Comparison of ENCODE assay signal across 8 cellular contexts in genomic region chrX:2473064-2473463, GRCh38. TPM values are rescaled to one million over a fixed set of nuclear protein-coding genes. Genes with fewer than 3 reads are reported as not detected.
DNase-seq lines count a peak whose midpoint lies in the region; ATAC-seq, FAIRE-seq and TF ChIP-seq lines count a peak whose summit lies in the region.
"Not testable (repeated sequence)": the region's sequence is repeated elsewhere in the genome, so short reads cannot be mapped to it uniquely, and the experiment has no call there.

No MANE protein-coding gene starts in this region.

- not testable (repeated sequence) for H4K20me1 ChIP-seq in HepG2 (ENCODE audit: insufficient read depth, low read length)

- not testable (repeated sequence) for H2AFZ ChIP-seq in HepG2 (ENCODE audit: low read length)

- intact Hi-C loops in HepG2 (cut with micrococcal nuclease; ENCODE audit: unreplicated experiment); gastrocnemius medialis (cut with DNase I; ENCODE audit: low total_unique reads); upper lobe of right lung (cut with DNase I): not testable (repeated sequence)

- H3K36me3 Mint-ChIP-seq in activated naive CD4-positive, alpha-beta T cell treated with anti-CD3 and anti-CD28 coated beads, Interleukin-2, amount 50 U/mL, for 24 hours = not testable (repeated sequence)
- peaks cover 27% of the 10 kb centered on the region for H3K36me3 Mint-ChIP-seq in endodermal cell (ENCODE audit: low read depth)

- H3K27me3 ChIP-seq in endodermal cell (ENCODE audit: control insufficient read depth, insufficient read depth, low read length, poor library complexity, severe bottlenecking); HepG2 (ENCODE audit: control insufficient read depth in 1 of 2, insufficient read depth in 2 of 2, low read length in 2 of 2); gastrocnemius medialis; upper lobe of right lung: not testable (repeated sequence)

- not testable (repeated sequence) for H3K9me3 Mint-ChIP-seq in activated naive CD4-positive, alpha-beta T cell treated with anti-CD3 and anti-CD28 coated beads, Interleukin-2, amount 50 U/mL, for 24 hours
- H3K9me3 Mint-ChIP-seq in endodermal cell = peaks cover 23% of the 10 kb centered on the region

- H3K27ac Mint-ChIP-seq in activated naive CD4-positive, alpha-beta T cell treated with anti-CD3 and anti-CD28 coated beads, Interleukin-2, amount 50 U/mL, for 24 hours = peak overlapping the region; percentile 62
- peak overlapping the region; percentile 20 for H3K27ac Mint-ChIP-seq in endodermal cell

- H3K4me2 ChIP-seq in A549 = peak overlapping the region; percentile 8; the same call in 2 of the 3 replicates
- H3K4me2 ChIP-seq in HepG2 (ENCODE audit: low read depth, low read length) = peak overlapping the region; percentile 6; the same call in 1 of the 2 replicates

- not testable (repeated sequence) for TF ChIP-seq POLR2A in A549 (IDR thresholded peaks at IDR 0.05; ENCODE audit: low read length); HepG2 (IDR thresholded peaks at IDR 0.05; ENCODE audit: insufficient read depth in 1 of 2, low read depth in 2 of 2, low read length in 2 of 2); gastrocnemius medialis (IDR thresholded peaks at IDR 0.05)

- H3K4me1 ChIP-seq in A549 (peaks cover 19% of the 10 kb centered on the region; the same call in 2 of the 3 replicates), HepG2 (ENCODE audit: insufficient read depth, low read length) (peaks cover 45% of the 10 kb centered on the region)
- H3K4me1 ChIP-seq in endodermal cell (ENCODE audit: control insufficient read depth, insufficient read depth, low read length); gastrocnemius medialis; upper lobe of right lung: not testable (repeated sequence)

- POLR2A ChIA-PET in A549 (lab: Yijun Ruan, JAX); HepG2 (lab: Yijun Ruan, JAX): not testable (repeated sequence)

- not testable (repeated sequence) for TF ChIP-seq EP300 in A549 (IDR thresholded peaks at IDR 0.05)
- TF ChIP-seq EP300 in HepG2 (IDR thresholded peaks at IDR 0.05; ENCODE audit: low read depth in 2 of 2, low read length in 2 of 2) (peak in 1 of 2 experiments; percentile 46; a peak in 2 of 4 replicates), HepG2 (CRISPR knock-in tag; IDR thresholded peaks at IDR 0.05; ENCODE audit: borderline replicate concordance) (0 out of 2 replicates have a peak, but pooled peaks have one; percentile 56)

- peak overlapping the region in 1 of 2 experiments; percentile 51; a peak in 2 of 6 replicates for H3K27ac ChIP-seq in A549
- not testable (repeated sequence) for H3K27ac ChIP-seq in endodermal cell (ENCODE audit: low read depth, low read length); gastrocnemius medialis; upper lobe of right lung
- H3K27ac ChIP-seq in HepG2 (ENCODE audit: extremely low read length, insufficient read depth, low read length) = peak overlapping the region; percentile 63

- CTCF ChIA-PET in A549 (lab: Yijun Ruan, JAX); HepG2 (lab: Yijun Ruan, JAX; ENCODE audit: low intra/inter-chr PET ratio, low total read pairs): not testable (repeated sequence)

- H3K27me3 Mint-ChIP-seq in activated naive CD4-positive, alpha-beta T cell treated with anti-CD3 and anti-CD28 coated beads, Interleukin-2, amount 50 U/mL, for 24 hours; endodermal cell (ENCODE audit: insufficient read depth): not testable (repeated sequence)

- not testable (repeated sequence) for H3K36me3 ChIP-seq in endodermal cell (ENCODE audit: control insufficient read depth, insufficient read depth, low read length); HepG2 (replicated peaks in 1 of 2; ENCODE audit: control insufficient read depth in 1 of 2, insufficient read depth in 2 of 2, low read length in 2 of 2); gastrocnemius medialis; upper lobe of right lung

- H3K4me1 Mint-ChIP-seq in activated naive CD4-positive, alpha-beta T cell treated with anti-CD3 and anti-CD28 coated beads, Interleukin-2, amount 50 U/mL, for 24 hours; endodermal cell: not testable (repeated sequence)

- not testable (repeated sequence) for H3K9me3 ChIP-seq in A549; HepG2 (ENCODE audit: low read length); gastrocnemius medialis; upper lobe of right lung
- H3K9me3 ChIP-seq in endodermal cell (ENCODE audit: control insufficient read depth, low read length) = peaks cover 28% of the 10 kb centered on the region

- not testable (repeated sequence) for H3K9ac ChIP-seq in endodermal cell (ENCODE audit: extremely low read depth, low read length, poor library complexity, severe bottlenecking); HepG2 (ENCODE audit: insufficient read depth, low read depth, low read length)

- peaks cover 39% of the 10 kb centered on the region for H3K79me2 ChIP-seq in HepG2 (ENCODE audit: insufficient read depth, low read length)

- in situ Hi-C loops in HepG2 (cut with HindIII; ENCODE audit: extremely low pct_ligation_motif_present, low pct_unique_long_range_greater_than_20kb); gastrocnemius medialis (cut with MboI; ENCODE audit: low sequenced_read_pairs in 4 of 4): not testable (repeated sequence)

- not testable (repeated sequence) for TF ChIP-seq RAD21 in A549 (conservative IDR thresholded peaks at IDR 0.05 in 1 of 2, IDR thresholded peaks at IDR 0.05 in 1 of 2); HepG2 (CRISPR knock-in tag; IDR thresholded peaks at IDR 0.05)

- H3K4me3 ChIP-seq in A549; endodermal cell (ENCODE audit: low read length); HepG2 (replicated peaks in 1 of 3; ENCODE audit: insufficient read depth in 1 of 3, low read depth in 2 of 3, low read length in 3 of 3); gastrocnemius medialis; upper lobe of right lung: not testable (repeated sequence)

- H3K4me3 Mint-ChIP-seq in activated naive CD4-positive, alpha-beta T cell treated with anti-CD3 and anti-CD28 coated beads, Interleukin-2, amount 50 U/mL, for 24 hours; endodermal cell: not testable (repeated sequence)

- ATAC-seq in A549 (0 out of 6 replicates have a peak, but pooled peaks of 1 of the 2 experiments have one; percentile 26), HepG2 (peak; percentile 83), gastrocnemius medialis (peak; percentile 59 to 82)
- not testable (repeated sequence) for ATAC-seq in upper lobe of right lung

- BruUV-seq in HepG2 (replicated peaks; lab: Mats Ljungman, UMichigan) = not testable (repeated sequence)

- 50% methylated on average over 15 of the region's 15 CpGs for WGBS in A549 (ENCODE audit: missing lambda C conversion rate)
- 89 to 94% methylated on average over 11 to 15 of the region's 15 CpGs for WGBS in endodermal cell (ENCODE audit: insufficient coverage in 1 of 2, insufficient read length in 1 of 2), 2 experiments
- 13% methylated on average over 15 of the region's 15 CpGs for WGBS in HepG2 (ENCODE audit: low lambda C conversion rate)

- FAIRE-seq in A549 (lab: Jason Lieb, UNC) = not testable (repeated sequence)
- FAIRE-seq in HepG2 (lab: Jason Lieb, UNC) = peak; percentile 77

- not testable (repeated sequence) for DNase-seq in A549 (ENCODE audit: low read depth in 1 of 2, low spot score in 1 of 2)
- peak; percentile 46 for DNase-seq in HT-29 (ENCODE audit: low spot score)
- DNase-seq in endodermal cell = peak; percentile 21
- peak; percentile 90 for DNase-seq in HepG2 (ENCODE audit: low spot score)
- DNase-seq in myocyte (ENCODE audit: low read depth) = peak; percentile 34
- peak in 1 of 2 donors; percentile 38 for DNase-seq in gastrocnemius medialis
- DNase-seq in upper lobe of right lung = peak; percentile 48

- TF ChIP-seq CTCF in A549 (IDR thresholded peaks at IDR 0.05); endodermal cell (conservative IDR thresholded peaks at IDR 0.05); HepG2 (CRISPR knock-in tag; IDR thresholded peaks at IDR 0.05); gastrocnemius medialis (IDR thresholded peaks at IDR 0.05 in 4 of 5, conservative IDR thresholded peaks at IDR 0.05 in 1 of 5); upper lobe of right lung (IDR thresholded peaks at IDR 0.05): not testable (repeated sequence)

RNA-seq across cellular contexts. Expression of gene DHRSX, which starts 27.7 kb away (rescaled TPM):
- 56.3 and 71.6 TPM in 2 replicates for polyA plus RNA-seq in A549 (2011; rRNA removed)
- polyA plus RNA-seq in A549 (2012; cell fraction: cytosol; rRNA removed) = 59.4 and 59.7 TPM in 2 replicates
- 43.1 and 45.8 TPM in 2 replicates for polyA plus RNA-seq in A549 (2012; cell fraction: nucleus; rRNA removed)
- polyA plus RNA-seq in A549 (2017; fragmentation: RNase III; extraction: RNeasy Plus Mini Kit Qiagen cat#74134 plus additional on column Dnase treatment) = 26.2 to 32.1 TPM (median 29.7 TPM) in 3 replicates
- 56.4 and 62.1 TPM in 2 replicates for polyA minus RNA-seq in A549 (2011; rRNA and poly(A)+ RNA removed)
- total RNA-seq in HT-29 (2014; rRNA removed; shearing (Covaris generic)) = 14.8 and 15.0 TPM in 2 replicates
- 10 to 100 TPM; 36.5 to 45.4 TPM for total RNA-seq in endodermal cell
- 43.9 TPM for polyA plus RNA-seq in endodermal cell (2013, experiment 1 of 2)
- polyA plus RNA-seq in endodermal cell (2013, experiment 2 of 2) = 47.7 TPM
- 11.4 and 15.5 TPM in 2 replicates for total RNA-seq in HepG2 (2016; rRNA removed; fragmentation: Illumina TruSeq; extraction: Trizol)
- total RNA-seq in HepG2 (2016; cell fraction: cytosol; rRNA removed; fragmentation: Illumina TruSeq; extraction: Trizol; ENCODE audit: low read depth) = 17.0 and 17.1 TPM in 2 replicates
- total RNA-seq in HepG2 (2016; cell fraction: insoluble cytoplasmic fraction; rRNA removed; fragmentation: Illumina TruSeq; extraction: Trizol) = 12.0 and 16.4 TPM in 2 replicates
- 20.4 and 22.0 TPM in 2 replicates for total RNA-seq in HepG2 (2016; cell fraction: membrane; rRNA removed; fragmentation: Illumina TruSeq; extraction: Trizol)
- 10.0 and 12.2 TPM in 2 replicates for total RNA-seq in HepG2 (2016; cell fraction: nucleus; rRNA removed; fragmentation: Illumina TruSeq; extraction: Trizol)
- polyA plus RNA-seq in HepG2 (2011; rRNA removed) = 24.3 and 28.9 TPM in 2 replicates
- 43.6 and 44.6 TPM in 2 replicates for polyA plus RNA-seq in HepG2 (2011; cell fraction: cytosol; rRNA removed)
- 19.8 and 21.8 TPM in 2 replicates for polyA plus RNA-seq in HepG2 (2011; cell fraction: nucleus; rRNA removed)
- 27.9 and 45.4 TPM in 2 replicates for polyA plus RNA-seq in HepG2 (2012)
- 32.7 and 33.4 TPM in 2 replicates for polyA plus RNA-seq in HepG2 (2016; cell fraction: cytosol; fragmentation: Illumina TruSeq; extraction: Trizol; ENCODE audit: low read depth)
- 17.5 and 19.2 TPM in 2 replicates for polyA plus RNA-seq in HepG2 (2016; cell fraction: insoluble cytoplasmic fraction; fragmentation: Illumina TruSeq; extraction: Trizol; ENCODE audit: low read depth)
- 32.3 and 33.0 TPM in 2 replicates for polyA plus RNA-seq in HepG2 (2016; cell fraction: membrane; fragmentation: Illumina TruSeq; extraction: Trizol; ENCODE audit: low read depth)
- 15.6 and 21.5 TPM in 2 replicates for polyA plus RNA-seq in HepG2 (2016; cell fraction: nucleus; fragmentation: Illumina TruSeq; extraction: Trizol; ENCODE audit: insufficient read depth, low read depth)
- 43.4 and 47.9 TPM in 2 replicates for polyA minus RNA-seq in HepG2 (2011; rRNA and poly(A)+ RNA removed; ENCODE audit: low replicate concordance)
- polyA minus RNA-seq in HepG2 (2011; cell fraction: cytosol; rRNA and poly(A)+ RNA removed) = 18.8 and 19.4 TPM in 2 replicates
- polyA minus RNA-seq in HepG2 (2011; cell fraction: nucleus; rRNA and poly(A)+ RNA removed) = 16.5 and 19.1 TPM in 2 replicates
- total RNA-seq in myocyte = 26.8 and 40.7 TPM in 2 replicates
- polyA plus RNA-seq in myocyte (2012) = 35.5 TPM
- total RNA-seq in gastrocnemius medialis = 10 to 100 TPM in 3 of 4 donors, 1 to 10 TPM in 1; 9.8 to 31.1 (median 13.6) TPM
- total RNA-seq in upper lobe of right lung = 34.8 TPM

RNA-seq across cellular contexts. Expression of gene ZBED1, which starts 27.7 kb away (rescaled TPM):
- polyA plus RNA-seq in A549 (2011; rRNA removed) (21.1 and 21.9 TPM in 2 replicates), A549 (2017; fragmentation: RNase III; extraction: RNeasy Plus Mini Kit Qiagen cat#74134 plus additional on column Dnase treatment) (17.0 to 19.7 TPM (median 18.9 TPM) in 3 replicates), HepG2 (2011; rRNA removed) (20.0 and 24.1 TPM in 2 replicates)
- 25.2 and 37.3 TPM in 2 replicates for polyA plus RNA-seq in A549 (2012; cell fraction: cytosol; rRNA removed)
- polyA plus RNA-seq in A549 (2012; cell fraction: nucleus; rRNA removed) = 23.5 and 26.6 TPM in 2 replicates
- 19.4 and 25.5 TPM in 2 replicates for polyA minus RNA-seq in A549 (2011; rRNA and poly(A)+ RNA removed)
- total RNA-seq in HT-29 (2014; rRNA removed; shearing (Covaris generic)) = 19.8 and 21.9 TPM in 2 replicates
- total RNA-seq in endodermal cell (10 to 100 TPM; 55.8 to 71.9 TPM), HepG2 (2016; rRNA removed; fragmentation: Illumina TruSeq; extraction: Trizol) (28.9 and 29.8 TPM in 2 replicates), myocyte (38.8 and 58.0 TPM in 2 replicates), gastrocnemius medialis (100 to 1,000 TPM in 2 of 4 donors, 10 to 100 TPM in 2; 76.8 to 191 (median 131) TPM), upper lobe of right lung (40.0 TPM)
- 39.2 TPM for polyA plus RNA-seq in endodermal cell (2013, experiment 1 of 2)
- 41.0 TPM for polyA plus RNA-seq in endodermal cell (2013, experiment 2 of 2)
- 4.7 and 6.3 TPM in 2 replicates for total RNA-seq in HepG2 (2016; cell fraction: cytosol; rRNA removed; fragmentation: Illumina TruSeq; extraction: Trizol; ENCODE audit: low read depth)
- total RNA-seq in HepG2 (2016; cell fraction: insoluble cytoplasmic fraction; rRNA removed; fragmentation: Illumina TruSeq; extraction: Trizol) = 24.4 and 29.9 TPM in 2 replicates
- 21.5 and 24.7 TPM in 2 replicates for total RNA-seq in HepG2 (2016; cell fraction: membrane; rRNA removed; fragmentation: Illumina TruSeq; extraction: Trizol)
- 14.1 and 17.2 TPM in 2 replicates for total RNA-seq in HepG2 (2016; cell fraction: nucleus; rRNA removed; fragmentation: Illumina TruSeq; extraction: Trizol)
- 17.2 and 25.9 TPM in 2 replicates for polyA plus RNA-seq in HepG2 (2011; cell fraction: cytosol; rRNA removed)
- 15.2 and 18.2 TPM in 2 replicates for polyA plus RNA-seq in HepG2 (2011; cell fraction: nucleus; rRNA removed)
- polyA plus RNA-seq in HepG2 (2012) = 18.2 TPM in 2 replicates
- polyA plus RNA-seq in HepG2 (2016; cell fraction: cytosol; fragmentation: Illumina TruSeq; extraction: Trizol; ENCODE audit: low read depth) = 3.0 and 3.2 TPM in 2 replicates
- 25.3 and 26.7 TPM in 2 replicates for polyA plus RNA-seq in HepG2 (2016; cell fraction: insoluble cytoplasmic fraction; fragmentation: Illumina TruSeq; extraction: Trizol; ENCODE audit: low read depth)
- polyA plus RNA-seq in HepG2 (2016; cell fraction: membrane; fragmentation: Illumina TruSeq; extraction: Trizol; ENCODE audit: low read depth) = 10.1 and 11.7 TPM in 2 replicates
- 17.2 and 17.7 TPM in 2 replicates for polyA plus RNA-seq in HepG2 (2016; cell fraction: nucleus; fragmentation: Illumina TruSeq; extraction: Trizol; ENCODE audit: insufficient read depth, low read depth)
- 51.4 and 60.3 TPM in 2 replicates for polyA minus RNA-seq in HepG2 (2011; rRNA and poly(A)+ RNA removed; ENCODE audit: low replicate concordance)
- polyA minus RNA-seq in HepG2 (2011; cell fraction: cytosol; rRNA and poly(A)+ RNA removed) = 25.4 and 30.2 TPM in 2 replicates
- polyA minus RNA-seq in HepG2 (2011; cell fraction: nucleus; rRNA and poly(A)+ RNA removed) = 10.9 and 13.4 TPM in 2 replicates
- 19.6 TPM for polyA plus RNA-seq in myocyte (2012)
